In the genomic region with DNA sequence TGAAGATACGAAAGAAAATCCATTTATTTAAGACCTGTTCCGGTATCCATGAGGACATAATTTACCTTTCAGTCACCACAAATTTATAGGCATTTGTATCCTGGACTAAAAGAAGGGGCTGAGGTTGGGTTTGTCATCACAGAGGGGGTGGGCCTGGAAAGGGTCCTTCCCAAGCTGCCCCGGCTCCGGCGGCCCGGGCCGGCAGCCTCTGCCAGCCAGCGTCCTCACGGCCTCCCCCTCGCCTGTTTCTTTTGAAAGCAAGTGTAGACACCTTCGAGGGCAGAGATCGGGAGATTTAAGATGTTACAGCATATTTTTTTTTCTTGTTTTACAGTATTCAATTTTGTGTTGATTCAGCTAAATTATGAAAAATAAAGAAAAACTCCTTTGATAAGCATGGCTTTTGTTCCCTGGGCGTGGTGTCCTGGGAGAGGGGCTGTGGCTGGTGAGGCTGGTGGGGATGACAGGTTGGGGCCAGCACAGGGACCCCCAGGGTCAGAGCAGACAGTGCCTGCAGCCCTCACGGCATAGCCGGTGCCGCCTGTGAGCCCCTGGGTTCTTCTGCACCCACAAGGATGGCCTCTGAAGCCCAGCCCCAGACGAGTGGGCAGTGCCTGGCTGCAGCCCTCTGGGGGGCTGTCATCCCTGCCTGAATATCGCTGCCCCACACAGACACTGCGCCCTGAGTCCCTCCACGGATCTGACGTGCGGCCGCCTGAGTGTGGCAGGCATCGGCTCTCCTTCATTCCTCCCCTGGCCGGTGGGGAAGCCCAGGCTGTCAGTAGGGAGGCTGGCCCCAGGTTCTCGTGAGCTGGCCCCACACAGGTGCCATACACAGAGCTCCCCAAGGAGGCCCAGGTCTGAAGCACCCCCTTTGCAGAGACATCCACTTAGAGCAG, we compare ENCODE assay signal across 21 cellular contexts.
A peak's percentile ranks its signal among the peaks of the same experiment; 100 is the strongest.
DNase-seq lines count a peak whose midpoint lies in the region; ATAC-seq and TF ChIP-seq lines count a peak whose summit lies in the region.
"Had no signal": no experiment of that assay in that cellular context is flagged by ENCODE, and none has a peak within 500 bp of the region (broad histone marks: within the 10 kb centered on the region; RNA-seq: fewer than 3 reads in every experiment).

No MANE protein-coding gene starts in this region.

- H3K36me3 ChIP-seq in IMR-90 (ENCODE audit: control insufficient read depth, insufficient read depth, low read length) (no peaks in the 10 kb centered on the region), stomach (no peaks in the 10 kb centered on the region), BE2C (no peaks in the 10 kb centered on the region)
- H3K36me3 ChIP-seq: MG63 had no signal

- no peak overlapping the region for H4K91ac ChIP-seq in IMR-90 (ENCODE audit: insufficient read depth, low read depth, low read length)

- H3K23ac ChIP-seq in IMR-90 (ENCODE audit: low read depth, low read length) = no peak overlapping the region

- H2BK120ac ChIP-seq in IMR-90 (ENCODE audit: low read depth, low read length) = no peak overlapping the region

- no peaks in the 10 kb centered on the region for H4K20me1 ChIP-seq in IMR-90 (ENCODE audit: insufficient read depth, low read length)

- H3K14ac ChIP-seq in IMR-90 (replicated peaks; ENCODE audit: low read depth, low read length) = no peak overlapping the region

- intact Hi-C loops in IMR-90 (cut with micrococcal nuclease) (no loop called here), stomach (cut with DNase I; ENCODE audit: low total_unique reads) (no loop called here)

- 45% methylated on average over 2 of the region's 26 CpGs; no CpG with 5 or more reads in 1 of the 2 experiments for WGBS in IMR-90 (ENCODE audit: extremely low coverage in 2 of 2, insufficient read length in 1 of 2), 2 experiments
- 84 to 88% (median 87%) methylated on average over 20 to 26 of the region's 26 CpGs for WGBS in stomach, 5 donors

- no peak overlapping the region for H2BK5ac ChIP-seq in IMR-90 (ENCODE audit: low read depth, low read length, poor library complexity, severe bottlenecking)

- no peak overlapping the region for H2BK20ac ChIP-seq in IMR-90 (ENCODE audit: low read depth, low read length)

- no peaks in the 10 kb centered on the region for H3K27me3 ChIP-seq in IMR-90 (ENCODE audit: control insufficient read depth, insufficient read depth, low read length)
- H3K27me3 ChIP-seq in stomach = peaks cover 0 to 22% (median 0%) of the 10 kb centered on the region in 3 donors
- H3K27me3 ChIP-seq in BE2C = no peaks in the 10 kb centered on the region
- H3K27me3 ChIP-seq: MG63 had no signal

- H3K27ac ChIP-seq in IMR-90 (ENCODE audit: insufficient read depth, low read length) (no peak overlapping the region), stomach (no peak overlapping the region)
- H3K27ac ChIP-seq: GM23248, HL-60, KMS-11, RWPE1 had no signal

- no peak overlapping the region for H2AFZ ChIP-seq in IMR-90 (replicated peaks; ENCODE audit: low read length, poor library complexity)
- H2AFZ ChIP-seq: GM23248 had no signal

- no peak overlapping the region for H3K4me3 Mint-ChIP-seq in activated T-cell treated with anti-CD3 and anti-CD28 coated beads, Interleukin-2, amount 50 U/mL, for 24 hours

- H3K27ac Mint-ChIP-seq in activated T-cell treated with anti-CD3 and anti-CD28 coated beads, Interleukin-2, amount 50 U/mL, for 24 hours = no peak overlapping the region

- peaks cover 79% of the 10 kb centered on the region for H3K9me3 ChIP-seq in IMR-90 (ENCODE audit: control insufficient read depth, insufficient read depth, low read length)
- no peaks in the 10 kb centered on the region for H3K9me3 ChIP-seq in stomach
- H3K9me3 ChIP-seq in BE2C = peaks cover 6% of the 10 kb centered on the region; the same call in 1 of the 2 replicates
- H3K9me3 ChIP-seq: MG63 had no signal

- H3K9me1 ChIP-seq in IMR-90 (ENCODE audit: insufficient read depth, low read length) = no peaks in the 10 kb centered on the region

- no peak overlapping the region for H3K56ac ChIP-seq in IMR-90 (ENCODE audit: extremely low read depth, insufficient read depth, low read length)

- no peak for ATAC-seq in IMR-90 (ENCODE audit: low read depth)
- no peak for ATAC-seq in HG03571 (IDR thresholded peaks at IDR 0.05; ENCODE audit: unreplicated experiment)
- ATAC-seq in GM18520 (IDR thresholded peaks at IDR 0.05; ENCODE audit: unreplicated experiment) = no peak

- H3K9ac ChIP-seq in IMR-90 (ENCODE audit: low read depth, low read length) = no peak overlapping the region
- H3K9ac ChIP-seq: GM23248, KMS-11 had no signal

- dilution Hi-C loops in IMR-90 (cut with HindIII; ENCODE audit: low sequenced_read_pairs, unreplicated experiment) = no loop called here

- H4K8ac ChIP-seq in IMR-90 (ENCODE audit: low read depth in 2 of 2, low read length in 2 of 2) = no peak overlapping the region

- TF ChIP-seq EP300 in stomach (IDR thresholded peaks at IDR 0.05) = no peak

- H3K36me3 Mint-ChIP-seq in activated T-cell treated with anti-CD3 and anti-CD28 coated beads, Interleukin-2, amount 50 U/mL, for 24 hours (ENCODE audit: low read depth) = no peaks in the 10 kb centered on the region

- peaks cover 15% of the 10 kb centered on the region for H3K27me3 Mint-ChIP-seq in activated T-cell treated with anti-CD3 and anti-CD28 coated beads, Interleukin-2, amount 50 U/mL, for 24 hours

- H3K4me3 ChIP-seq in IMR-90 (ENCODE audit: insufficient read depth, low read depth, low read length) (no peak overlapping the region), stomach (no peak overlapping the region), BE2C (ENCODE audit: low read depth, low read length) (no peak overlapping the region)
- H3K4me3 ChIP-seq: GM23248, MG63 had no signal

- no peak for TF ChIP-seq RAD21 in IMR-90 (IDR thresholded peaks at IDR 0.05; ENCODE audit: low read length)

- no peak overlapping the region for H2BK15ac ChIP-seq in IMR-90 (ENCODE audit: low read depth, low read length)

- no peaks in the 10 kb centered on the region for H3K4me1 ChIP-seq in IMR-90 (ENCODE audit: control insufficient read depth, insufficient read depth, low read length)
- H3K4me1 ChIP-seq in stomach = no peaks in the 10 kb centered on the region
- H3K4me1 ChIP-seq in BE2C = no peaks in the 10 kb centered on the region

- H3K4me1 Mint-ChIP-seq in activated T-cell treated with anti-CD3 and anti-CD28 coated beads, Interleukin-2, amount 50 U/mL, for 24 hours (ENCODE audit: low read depth) = no peaks in the 10 kb centered on the region

- CTCF ChIA-PET in IMR-90 (lab: Yijun Ruan, JAX) = no interaction called here

- POLR2A ChIA-PET in IMR-90 (lab: Charles Lee; ENCODE audit: unreplicated experiment) = no interaction called here

- BruUV-seq in IMR-90 (replicated peaks; lab: Mats Ljungman, UMichigan) = no TSS peak

- H3K79me1 ChIP-seq in IMR-90 (ENCODE audit: low read depth in 1 of 2, low read length in 2 of 2) = no peaks in the 10 kb centered on the region

- no peak overlapping the region for H3K4me2 ChIP-seq in IMR-90 (ENCODE audit: low read depth, low read length)
- H3K4me2 ChIP-seq: KMS-11 had no signal

- TF ChIP-seq POLR2A in IMR-90 (IDR thresholded peaks at IDR 0.05; ENCODE audit: low read depth, low read length) = no peak
- TF ChIP-seq POLR2A in stomach (IDR thresholded peaks at IDR 0.05) = no peak

- TF ChIP-seq CTCF in IMR-90 (conservative IDR thresholded peaks at IDR 0.05; ENCODE audit: low read depth, low read length) = no peak
- TF ChIP-seq CTCF in stomach (IDR thresholded peaks at IDR 0.05) = no peak
- no peak for TF ChIP-seq CTCF in BE2C (IDR thresholded peaks at IDR 0.05; ENCODE audit: low read depth, low read length)

- H2AK5ac ChIP-seq in IMR-90 (ENCODE audit: low read depth, low read length) = no peak overlapping the region

- DNase-seq in activated T-cell treated with anti-CD3 and anti-CD28 coated beads, Interleukin-2, amount 50 U/mL, for 24 hours = peak; percentile 17
- DNase-seq in activated T-cell treated with anti-CD3 and anti-CD28 coated beads for 4 hours (no peak), IMR-90 (no peak), islet precursor cell (peak; percentile 42), stomach (peak; percentile 23), BE2C (no peak)
- DNase-seq: Calu3; DMS79; GM23248; MG63; NCI-H1092 treated with DMSO at 0.1 percent for 48 hours; NCI-H1694; NCI-H2107; NCI-H345; NCI-H69; NK-92 treated with Interleukin-12 subunit alpha and Interleukin-12 subunit beta, amount 100 ng/mL, for 24 hours had no signal

- H3K9me3 Mint-ChIP-seq in activated T-cell treated with anti-CD3 and anti-CD28 coated beads, Interleukin-2, amount 50 U/mL, for 24 hours = no peaks in the 10 kb centered on the region

- H3K18ac ChIP-seq in IMR-90 (ENCODE audit: low read depth, low read length) = no peak overlapping the region

- in situ Hi-C loops in IMR-90 (cut with MboI; ENCODE audit: low sequenced_read_pairs) = no loop called here

- no peak overlapping the region for H4K5ac ChIP-seq in IMR-90 (ENCODE audit: low read depth, low read length)

- H3K4ac ChIP-seq in IMR-90 (ENCODE audit: low read depth, low read length) = no peak overlapping the region

- H2AK9ac ChIP-seq in IMR-90 (replicated peaks; ENCODE audit: low read depth, low read length, poor library complexity) = no peak overlapping the region

TF ChIP-seq in IMR-90, 13 proteins besides CTCF, POLR2A, EP300 and RAD21:
- TF ChIP-seq, protein P1, sequence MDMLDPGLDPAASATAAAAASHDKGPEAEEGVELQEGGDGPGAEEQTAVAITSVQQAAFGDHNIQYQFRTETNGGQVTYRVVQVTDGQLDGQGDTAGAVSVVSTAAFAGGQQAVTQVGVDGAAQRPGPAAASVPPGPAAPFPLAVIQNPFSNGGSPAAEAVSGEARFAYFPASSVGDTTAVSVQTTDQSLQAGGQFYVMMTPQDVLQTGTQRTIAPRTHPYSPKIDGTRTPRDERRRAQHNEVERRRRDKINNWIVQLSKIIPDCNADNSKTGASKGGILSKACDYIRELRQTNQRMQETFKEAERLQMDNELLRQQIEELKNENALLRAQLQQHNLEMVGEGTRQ (IDR thresholded peaks at IDR 0.05; ENCODE audit: low read depth, low read length) = no peak
- peak; percentile 32; the same call in 1 of the 2 replicates for TF ChIP-seq MAFK (IDR thresholded peaks at IDR 0.05; ENCODE audit: low read depth, low read length)

Comparison
In these comparisons a context has a peak if more than half of its experiments do, and no peak if none do; other contexts are left out.
1. DNase-seq: peak in activated T-cell treated with anti-CD3 and anti-CD28 coated beads, Interleukin-2, amount 50 U/mL, for 24 hours (single experiment), islet precursor cell (single experiment) and stomach (single experiment); none in activated T-cell treated with anti-CD3 and anti-CD28 coated beads for 4 hours (single experiment), IMR-90 (single experiment) and BE2C (single experiment).